Comparison of ENCODE assay signal across 20 cellular contexts in the genomic region with DNA sequence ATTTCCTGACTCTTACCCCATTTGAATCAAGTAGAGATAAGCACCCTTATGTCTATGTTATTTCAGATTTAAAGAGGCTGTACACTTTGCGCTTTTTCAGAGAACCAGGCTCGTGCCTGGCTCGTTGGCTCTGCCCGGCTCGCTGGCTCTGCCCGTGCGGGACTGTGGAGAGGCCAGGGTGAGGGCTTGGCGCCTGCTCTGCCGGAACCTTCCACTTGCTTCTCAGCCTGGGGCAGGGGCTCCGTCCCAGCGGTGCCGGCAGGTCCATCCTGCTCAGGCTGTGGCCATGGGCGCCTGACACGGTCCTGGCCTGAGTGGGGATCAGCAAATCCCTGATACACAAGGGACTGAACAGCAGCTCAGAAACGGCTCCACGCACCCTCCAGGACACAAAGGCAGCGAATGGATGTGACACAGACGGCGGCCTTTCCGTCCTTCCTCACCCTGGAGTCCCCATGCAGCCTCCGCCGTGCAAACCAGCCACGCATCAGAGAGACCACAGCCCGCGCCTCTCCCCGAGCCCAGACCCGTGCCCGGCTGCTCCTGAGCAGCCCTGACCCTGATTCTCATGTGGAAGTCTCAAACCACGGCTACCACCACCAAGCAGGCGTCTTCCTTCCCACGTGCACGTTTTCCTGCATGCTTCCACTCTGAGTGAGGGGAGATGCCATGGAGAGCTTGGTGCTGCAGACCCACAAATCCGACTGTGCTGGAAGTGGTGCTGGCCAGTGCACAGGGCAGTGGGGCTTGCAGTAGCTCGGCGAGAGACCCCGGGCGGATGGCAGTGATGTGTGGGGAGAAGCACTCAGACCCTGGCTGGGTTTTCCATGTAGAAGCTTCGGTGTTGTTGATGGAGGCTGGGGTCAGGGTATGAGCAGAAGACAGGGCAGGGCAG.
"Had no signal": no experiment of that assay in that cellular context is flagged by ENCODE, and none has a peak within 500 bp of the region (broad histone marks: within the 10 kb centered on the region; RNA-seq: fewer than 3 reads in every experiment).

No MANE protein-coding gene starts in this region.

- DNase-seq: activated B cell treated with CpG ODN at 0.5 μM for 24 hours; activated CD4-positive, alpha-beta T cell treated with anti-CD3 and anti-CD28 coated beads for 48 hours; activated CD8-positive, alpha-beta T cell treated with anti-CD3 and anti-CD28 coated beads, Interleukin-2, amount 10 ng/mL, durations not matched to agents 7 days and 5 days; activated naive CD4-positive, alpha-beta T cell treated with anti-CD3 and anti-CD28 coated beads, Interleukin-2, amount 10 ng/mL, durations not matched to agents 7 days and 5 days; activated T-cell treated with anti-CD3 and anti-CD28 coated beads, Interleukin-2, amount 50 U/mL, for 24 hours; cerebellar nuclear complex; effector CD4-positive, alpha-beta T cell; kidney glomerular epithelial cell; occipital lobe; stimulated activated CD4-positive, alpha-beta T cell treated with anti-CD3 and anti-CD28 coated beads, Interleukin-12 subunit alpha, Interleukin-12 subunit beta, amount 100 ng/mL, for 4 hours; stimulated activated CD4-positive, alpha-beta T cell treated with anti-CD3 and anti-CD28 coated beads, Interleukin-1b, Interleukin-23, amount 100 ng/mL, for 48 hours; stimulated activated CD8-positive, alpha-beta memory T cell treated with anti-CD3 and anti-CD28 coated beads, Interleukin-4, amount 100 ng/mL, for 48 hours; stimulated activated naive CD4-positive, alpha-beta T cell; substantia nigra; uterus had no signal

- ATAC-seq: activated CD8-positive, alpha-beta T cell treated with anti-CD3 and anti-CD28 coated beads, Interleukin-2, amount 10 ng/mL, durations not matched to agents 7 days and 5 days had no signal

- H3K27ac ChIP-seq: breast epithelium, tibial nerve, uterus had no signal

- H3K36me3 Mint-ChIP-seq: activated naive CD4-positive, alpha-beta T cell treated with anti-CD3 and anti-CD28 coated beads, Interleukin-2, amount 10 ng/mL, durations not matched to agents 7 days and 5 days; natural killer cell treated with Interleukin-12 subunit alpha and Interleukin-12 subunit beta and Interleukin-15 and Interleukin-18, amount 100 ng/mL, for 72 hours had no signal

- H3K27ac Mint-ChIP-seq: activated B cell treated with CpG ODN at 0.5 μM for 24 hours; activated CD8-positive, alpha-beta T cell treated with anti-CD3 and anti-CD28 coated beads, Interleukin-2, amount 10 ng/mL, durations not matched to agents 7 days and 5 days; activated naive CD4-positive, alpha-beta T cell treated with anti-CD3 and anti-CD28 coated beads, Interleukin-2, amount 10 ng/mL, durations not matched to agents 7 days and 5 days; activated T-cell treated with anti-CD3 and anti-CD28 coated beads, Interleukin-2, amount 50 U/mL, for 24 hours; activated T-helper 2 cell treated with anti-CD3 and anti-CD28 coated beads, Interferon-gamma antibody, Interleukin-2, Interleukin-4, amounts not matched to agents 10 μg/mL and 5 μg/mL and 100 μg/mL, durations not matched to agents 14 hours and 24 hours and 36 hours; natural killer cell treated with Interleukin-12 subunit alpha and Interleukin-12 subunit beta and Interleukin-15 and Interleukin-18, amount 100 ng/mL, for 72 hours; T-helper 2 cell treated with Interferon-gamma antibody and Interleukin-4, amounts not matched to agents 5 μg/mL and 100 μg/mL, for 36 hours had no signal

- H3K27me3 ChIP-seq: breast epithelium, tibial nerve, uterus had no signal

- H3K9me3 Mint-ChIP-seq: activated B cell treated with CpG ODN at 0.5 μM for 24 hours; activated naive CD4-positive, alpha-beta T cell treated with anti-CD3 and anti-CD28 coated beads, Interleukin-2, amount 10 ng/mL, durations not matched to agents 7 days and 5 days; activated T-cell treated with anti-CD3 and anti-CD28 coated beads, Interleukin-2, amount 50 U/mL, for 24 hours; activated T-helper 2 cell treated with anti-CD3 and anti-CD28 coated beads, Interferon-gamma antibody, Interleukin-2, Interleukin-4, amounts not matched to agents 10 μg/mL and 5 μg/mL and 100 μg/mL, durations not matched to agents 14 hours and 24 hours and 36 hours; natural killer cell treated with Interleukin-12 subunit alpha and Interleukin-12 subunit beta and Interleukin-15 and Interleukin-18, amount 100 ng/mL, for 72 hours; T-helper 2 cell treated with Interferon-gamma antibody and Interleukin-4, amounts not matched to agents 5 μg/mL and 100 μg/mL, for 36 hours had no signal

- H3K4me3 ChIP-seq: breast epithelium, tibial nerve, uterus had no signal

- H3K4me3 Mint-ChIP-seq: activated B cell treated with CpG ODN at 0.5 μM for 24 hours; activated CD8-positive, alpha-beta T cell treated with anti-CD3 and anti-CD28 coated beads, Interleukin-2, amount 10 ng/mL, durations not matched to agents 7 days and 5 days; activated naive CD4-positive, alpha-beta T cell treated with anti-CD3 and anti-CD28 coated beads, Interleukin-2, amount 10 ng/mL, durations not matched to agents 7 days and 5 days; activated T-cell treated with anti-CD3 and anti-CD28 coated beads, Interleukin-2, amount 50 U/mL, for 24 hours; natural killer cell treated with Interleukin-12 subunit alpha and Interleukin-12 subunit beta and Interleukin-15 and Interleukin-18, amount 100 ng/mL, for 72 hours; T-helper 2 cell treated with Interferon-gamma antibody and Interleukin-4, amounts not matched to agents 5 μg/mL and 100 μg/mL, for 36 hours had no signal

- H3K27me3 Mint-ChIP-seq: activated naive CD4-positive, alpha-beta T cell treated with anti-CD3 and anti-CD28 coated beads, Interleukin-2, amount 10 ng/mL, durations not matched to agents 7 days and 5 days; activated T-cell treated with anti-CD3 and anti-CD28 coated beads, Interleukin-2, amount 50 U/mL, for 24 hours had no signal

- H3K9me3 ChIP-seq: breast epithelium, tibial nerve, uterus had no signal

- H3K4me1 ChIP-seq: breast epithelium, tibial nerve, uterus had no signal

- H3K36me3 ChIP-seq: breast epithelium, tibial nerve, uterus had no signal
